ENCODE assay signal across 10 cellular contexts in genomic region chr22:35425971-35426800, GRCh38. TPM values are rescaled to one million over a fixed set of nuclear protein-coding genes. Genes with fewer than 3 reads are reported as not detected.
DNase-seq lines count a peak whose midpoint lies in the region; ATAC-seq and TF ChIP-seq lines count a peak whose summit lies in the region.
"Had no signal": no experiment of that assay in that cellular context is flagged by ENCODE, and none has a peak within 500 bp of the region (broad histone marks: within the 10 kb centered on the region; RNA-seq: fewer than 3 reads in every experiment).

No MANE protein-coding gene starts in this region.

- intact Hi-C loops in lower leg skin (cut with DNase I; ENCODE audit: low total_unique reads), result loop anchor here (10.0 kb wide), 1 partner anchor 699 kb away; no protein-coding TSS in a partner anchor

- H3K4me2 ChIP-seq in skeletal muscle satellite cell (ENCODE audit: low read length), result peak overlapping the region; percentile 2

- H3K4me1 Mint-ChIP-seq in activated T-cell treated with anti-CD3 and anti-CD28 coated beads, Interleukin-2, amount 50 U/mL, for 72 hours (ENCODE audit: low read depth), result no peaks in the 10 kb centered on the region

- H3K9me3 ChIP-seq in skeletal muscle satellite cell (replicated peaks; ENCODE audit: low read length), result no peaks in the 10 kb centered on the region
- H3K9me3 ChIP-seq: transverse colon had no signal

- no peak for TF ChIP-seq CTCF in lower leg skin (IDR thresholded peaks at IDR 0.05)

- ATAC-seq in activated T-cell treated with anti-CD3 and anti-CD28 coated beads, Interleukin-2, amount 50 U/mL, for 72 hours (replicated peaks in 1 of 2), result peak; percentile 16 to 18
- ATAC-seq in HG02884 (IDR thresholded peaks at IDR 0.05; ENCODE audit: unreplicated experiment), result no peak

- no peaks in the 10 kb centered on the region for H3K27me3 ChIP-seq in skeletal muscle satellite cell (ENCODE audit: control insufficient read depth, insufficient read depth, low read length)
- H3K27me3 ChIP-seq: transverse colon had no signal

- peaks cover 19% of the 10 kb centered on the region for H3K36me3 ChIP-seq in skeletal muscle satellite cell (ENCODE audit: insufficient read depth, low read length)

- peak overlapping the region; percentile 5 for H3K27ac Mint-ChIP-seq in activated T-cell treated with anti-CD3 and anti-CD28 coated beads, Interleukin-2, amount 50 U/mL, for 72 hours

- no peak for TF ChIP-seq POLR2A in lower leg skin (IDR thresholded peaks at IDR 0.05)

- H3K4me3 Mint-ChIP-seq in activated T-cell treated with anti-CD3 and anti-CD28 coated beads, Interleukin-2, amount 50 U/mL, for 72 hours, result no peak overlapping the region

- H3K9ac ChIP-seq in skeletal muscle satellite cell (ENCODE audit: low read depth, low read length), result no peak overlapping the region

- H3K36me3 Mint-ChIP-seq in activated T-cell treated with anti-CD3 and anti-CD28 coated beads, Interleukin-2, amount 50 U/mL, for 72 hours (ENCODE audit: insufficient read depth in 2 of 2), result peaks cover 0 to 48% of the 10 kb centered on the region in 2 donors

- peaks cover 18% of the 10 kb centered on the region for H3K4me1 ChIP-seq in skeletal muscle satellite cell (ENCODE audit: control insufficient read depth, insufficient read depth, low read length)

- no peaks in the 10 kb centered on the region for H3K27me3 Mint-ChIP-seq in activated T-cell treated with anti-CD3 and anti-CD28 coated beads, Interleukin-2, amount 50 U/mL, for 72 hours (ENCODE audit: low read depth)

- WGBS in lower leg skin, 2 donors, result 80 to 86% methylated on average over 11 of the region's 11 CpGs

- H3K9me3 Mint-ChIP-seq in activated T-cell treated with anti-CD3 and anti-CD28 coated beads, Interleukin-2, amount 50 U/mL, for 72 hours, result no peaks in the 10 kb centered on the region

- H3K4me3 ChIP-seq in skeletal muscle satellite cell (ENCODE audit: low read length) (no peak overlapping the region), lower leg skin (ENCODE audit: low read depth, poor library complexity, severe bottlenecking) (no peak overlapping the region)
- H3K4me3 ChIP-seq: transverse colon had no signal

- DNase-seq in activated T-cell treated with anti-CD3 and anti-CD28 coated beads, Interleukin-2, amount 50 U/mL, for 72 hours, result no peak
- no peak for DNase-seq in activated T-cell treated with anti-CD3 and anti-CD28 coated beads, Interleukin-2, amount 50 U/mL, for 1 hour
- DNase-seq in NCI-H2196 treated with DMSO at 0.1 percent for 48 hours (lab: John Stamatoyannopoulos, UW; ENCODE audit: unreplicated experiment), result peak; percentile 23
- DNase-seq in fibroblast of gingiva (ENCODE audit: low read depth), result peak; percentile 5
- DNase-seq in activated CD4-positive, CD25-positive, alpha-beta regulatory T cell (lab: John Stamatoyannopoulos, UW), result no peak
- no peak for DNase-seq in lower leg skin (ENCODE audit: low spot score in 2 of 2)
- DNase-seq: NCI-H2081 treated with DMSO at 0.1 percent for 48 hours, transverse colon had no signal

RNA-seq across cellular contexts. Expression of gene MCM5, which starts 26.2 kb away (rescaled TPM):
- 100 to 1,000 TPM; 290 to 370 TPM for total RNA-seq in activated T-cell treated with anti-CD3 and anti-CD28 coated beads, Interleukin-2, amount 50 U/mL, for 72 hours
- 43.2 and 46.9 TPM in 2 replicates for total RNA-seq in skeletal muscle satellite cell (2012; rRNA removed)
- 10 to 100 TPM; 10.1 to 44.3 (median 20.8) TPM for total RNA-seq in lower leg skin

RNA-seq across cellular contexts. Expression of gene HMOX1, which starts 45.3 kb away (rescaled TPM):
- under 1 TPM; 0.34 to 0.76 TPM for total RNA-seq in activated T-cell treated with anti-CD3 and anti-CD28 coated beads, Interleukin-2, amount 50 U/mL, for 72 hours
- total RNA-seq in skeletal muscle satellite cell (2012; rRNA removed), result 320 and 388 TPM in 2 replicates
- total RNA-seq in lower leg skin, result 100 to 1,000 TPM in 3 of 4 donors, 10 to 100 TPM in 1; 85.5 to 156 (median 112) TPM

Comparison
In these comparisons a context has a peak if more than half of its experiments do, and no peak if none do; other contexts are left out.
1. DNase-seq: peak in NCI-H2196 treated with DMSO at 0.1 percent for 48 hours (single experiment) and fibroblast of gingiva (single experiment); none in activated T-cell treated with anti-CD3 and anti-CD28 coated beads, Interleukin-2, amount 50 U/mL, for 72 hours (0 of 2), activated T-cell treated with anti-CD3 and anti-CD28 coated beads, Interleukin-2, amount 50 U/mL, for 1 hour (single experiment), activated CD4-positive, CD25-positive, alpha-beta regulatory T cell (0 of 4) and lower leg skin (0 of 2).
2. RNA of gene MCM5, which starts 26.2 kb away (total RNA-seq): 290 to 370 TPM in activated T-cell treated with anti-CD3 and anti-CD28 coated beads, Interleukin-2, amount 50 U/mL, for 72 hours; 10.1 to 44.3 TPM in lower leg skin; every median in the first group is over 4 times any median in the second.
3. RNA of gene HMOX1, which starts 45.3 kb away (total RNA-seq): 85.5 to 156 TPM in lower leg skin; 0.34 to 0.76 TPM in activated T-cell treated with anti-CD3 and anti-CD28 coated beads, Interleukin-2, amount 50 U/mL, for 72 hours; every median in the first group is over 10 times any median in the second.